Comparison of ENCODE assay signal across 8 cellular contexts in genomic region chr14:22391908-22392307, GRCh38.
A peak's percentile ranks its signal among the peaks of the same experiment; 100 is the strongest.
DNase-seq lines count a peak whose midpoint lies in the region; ATAC-seq lines count a peak whose summit lies in the region.

No MANE protein-coding gene starts in this region.

- peaks cover 63 to 90% of the 10 kb centered on the region in 2 donors for H3K4me1 Mint-ChIP-seq in stimulated activated naive B cell treated with anti-CD40 and anti-IgM and Interleukin-4, amounts not matched to agents 10 μg/mL and 1 μg/mL and 100 μg/mL, for 72 hours

- no peaks in the 10 kb centered on the region for H4K20me1 ChIP-seq in GM23248 (ENCODE audit: insufficient read depth)

- in situ Hi-C loops in GM23248 (cut with MboI) = loop anchor here (5.0 to 25.0 kb wide), 3 partner anchors 75 to 270 kb away; no protein-coding TSS in a partner anchor
- in situ Hi-C loops in T47D (cut with HindIII; ENCODE audit: low pct_unique_long_range_greater_than_20kb, low sequenced_read_pairs) = no loop called here

- peaks cover 55% of the 10 kb centered on the region for H3K27me3 ChIP-seq in GM23248 (replicated peaks; ENCODE audit: insufficient read depth)

- H3K27ac ChIP-seq in GM23248 = no peak overlapping the region

- no peaks in the 10 kb centered on the region for H3K9me2 ChIP-seq in GM23248 (ENCODE audit: insufficient read depth)

- no peak overlapping the region for H2AFZ ChIP-seq in GM23248

- peak overlapping the region; percentile 94 for H3K27ac Mint-ChIP-seq in stimulated activated naive B cell treated with anti-CD40 and anti-IgM and Interleukin-4, amounts not matched to agents 10 μg/mL and 1 μg/mL and 100 μg/mL, for 72 hours

- DNase-seq in CMK (ENCODE audit: low read depth) = peak; percentile 46
- DNase-seq in GM23248 = peak; percentile 71
- DNase-seq in NCI-H460 (ENCODE audit: extremely low read depth, low read depth) = peak; percentile 68
- peak; percentile 20 to 72 for DNase-seq in T47D (ENCODE audit: low read depth in 1 of 2, low spot score in 1 of 2)
- peak; percentile 77 for DNase-seq in islet precursor cell
- peak; percentile 58 for DNase-seq in stimulated activated naive B cell treated with anti-CD40 and anti-IgM and Interleukin-4, amounts not matched to agents 10 μg/mL and 1 μg/mL and 100 μg/mL, for 72 hours

- H3K36me3 Mint-ChIP-seq in stimulated activated naive B cell treated with anti-CD40 and anti-IgM and Interleukin-4, amounts not matched to agents 10 μg/mL and 1 μg/mL and 100 μg/mL, for 72 hours = peaks cover 1 to 4% of the 10 kb centered on the region in 2 donors

- no peaks in the 10 kb centered on the region for H3F3A ChIP-seq in GM23248 (ENCODE audit: insufficient read depth)

- no peak overlapping the region for H3K9ac ChIP-seq in GM23248

- H3K4me3 Mint-ChIP-seq in stimulated activated naive B cell treated with anti-CD40 and anti-IgM and Interleukin-4, amounts not matched to agents 10 μg/mL and 1 μg/mL and 100 μg/mL, for 72 hours = peak overlapping the region; percentile 58 to 67

- H3K4me2 ChIP-seq in GM23248 (ENCODE audit: unreplicated experiment) = no peak overlapping the region

- no peaks in the 10 kb centered on the region for H3K9me3 ChIP-seq in GM23248 (ENCODE audit: low read depth)

- no peak overlapping the region for H3K4me3 ChIP-seq in GM23248

- H3K4me1 ChIP-seq in GM23248 (ENCODE audit: insufficient read depth) = no peaks in the 10 kb centered on the region

- no peaks in the 10 kb centered on the region for H3K36me3 ChIP-seq in GM23248 (ENCODE audit: low read depth)

- peaks cover 0 to 1% of the 10 kb centered on the region in 2 donors for H3K9me3 Mint-ChIP-seq in stimulated activated naive B cell treated with anti-CD40 and anti-IgM and Interleukin-4, amounts not matched to agents 10 μg/mL and 1 μg/mL and 100 μg/mL, for 72 hours

- WGBS in GM23248 (ENCODE audit: low coverage in 1 of 2, low lambda C conversion rate in 2 of 2, missing lambda C conversion rate in 2 of 2), 2 experiments = 42 to 47% methylated on average over 6 of the region's 6 CpGs

- peak; percentile 33 to 45 for ATAC-seq in stimulated activated naive B cell treated with anti-CD40 and anti-IgM and Interleukin-4, amounts not matched to agents 10 μg/mL and 1 μg/mL and 100 μg/mL, for 72 hours (replicated peaks)
- ATAC-seq in GM21619 (IDR thresholded peaks at IDR 0.05; ENCODE audit: unreplicated experiment) = no peak
- ATAC-seq in HG03520 (IDR thresholded peaks at IDR 0.05; ENCODE audit: unreplicated experiment) = no peak

- H3K79me2 ChIP-seq in GM23248 (ENCODE audit: insufficient read depth) = no peaks in the 10 kb centered on the region

- H3K27me3 Mint-ChIP-seq in stimulated activated naive B cell treated with anti-CD40 and anti-IgM and Interleukin-4, amounts not matched to agents 10 μg/mL and 1 μg/mL and 100 μg/mL, for 72 hours = peaks cover 0 to 7% of the 10 kb centered on the region in 2 donors

Comparison
In these comparisons a context has a peak if more than half of its experiments do, and no peak if none do; other contexts are left out.
1. ATAC-seq: peak in stimulated activated naive B cell treated with anti-CD40 and anti-IgM and Interleukin-4, amounts not matched to agents 10 μg/mL and 1 μg/mL and 100 μg/mL, for 72 hours (2 of 2); none in GM21619 (single experiment) and HG03520 (single experiment).
2. Peak in every context shown above with its lines, with median percentiles within 50 percentile points of each other: DNase-seq.